ENCODE assay signal across 29 cellular contexts in the genomic region with DNA sequence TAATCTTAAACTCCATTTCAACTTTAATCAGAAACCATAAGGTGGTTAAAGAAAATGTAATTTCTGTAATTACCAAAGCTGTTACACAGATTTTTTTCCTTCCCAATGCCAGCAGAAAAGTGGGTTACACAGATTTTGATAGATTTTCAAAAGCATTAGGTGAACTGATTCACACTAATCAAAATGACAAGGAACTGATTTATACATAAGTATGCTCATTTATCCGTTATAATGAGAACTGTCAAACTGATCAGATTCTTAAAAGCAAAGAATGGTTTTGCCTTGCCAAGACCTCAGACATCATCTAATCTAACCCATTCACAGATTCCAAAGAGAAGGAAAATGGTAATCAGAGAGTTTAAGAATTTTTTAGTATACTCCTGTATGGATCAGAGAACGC. TPM values are rescaled to one million over a fixed set of nuclear protein-coding genes. Genes with fewer than 3 reads are reported as not detected.
DNase-seq lines count a peak whose midpoint lies in the region; ATAC-seq, FAIRE-seq and TF ChIP-seq lines count a peak whose summit lies in the region.
"Had no signal": no experiment of that assay in that cellular context is flagged by ENCODE, and none has a peak within 500 bp of the region (broad histone marks: within the 10 kb centered on the region; RNA-seq: fewer than 3 reads in every experiment).

No MANE protein-coding gene starts in this region.

- H3K9me3 Mint-ChIP-seq in astrocyte (ENCODE audit: unreplicated experiment), result no peaks in the 10 kb centered on the region
- H3K9me3 Mint-ChIP-seq: activated T-cell treated with anti-CD3 and anti-CD28 coated beads, Interleukin-2, amount 50 U/mL, for 4 hours; CD4-positive, CD25-positive, alpha-beta regulatory T cell; T-helper 1 cell treated with Interleukin-12 subunit alpha and Interleukin-12 subunit beta and Interleukin-4 antibody, amounts not matched to agents 30 μg/mL and 1 μg/mL, for 36 hours had no signal

- no peak for DNase-seq in BE2C
- no peak for DNase-seq in astrocyte (ENCODE audit: low read depth)
- DNase-seq in fibroblast of the aortic adventitia (ENCODE audit: low read depth), result no peak
- DNase-seq in smooth muscle cell (lab: John Stamatoyannopoulos, UW; ENCODE audit: unreplicated experiment), result no peak
- no peak for DNase-seq in Right ventricle myocardium superior
- no peak for DNase-seq in DMS79 treated with DMSO at 0.1 percent for 48 hours (lab: John Stamatoyannopoulos, UW)
- no peak for DNase-seq in Karpas-422
- DNase-seq in DMS79 (lab: John Stamatoyannopoulos, UW), result no peak
- DNase-seq: activated CD4-positive, alpha-beta T cell treated with anti-CD3 and anti-CD28 coated beads for 36 hours; activated CD8-positive, alpha-beta memory T cell treated with anti-CD3 and anti-CD28 coated beads for 24 hours; activated naive CD4-positive, alpha-beta T cell treated with anti-CD3 and anti-CD28 coated beads, Interleukin-2, amount 50 U/mL, for 16 hours; activated T-cell treated with anti-CD3 and anti-CD28 coated beads, Interleukin-2, amount 50 U/mL, for 4 hours; aorta; CD4-positive, CD25-positive, alpha-beta regulatory T cell; cerebellar nuclear complex; DMS153; Kasumi-1; kidney glomerular epithelial cell; NCI-H1092; NCI-H2081; nucleus accumbens; SIG-M5; stimulated activated CD4-positive, alpha-beta T cell treated with anti-CD3 and anti-CD28 coated beads, Interleukin-12 subunit alpha, Interleukin-12 subunit beta, amount 100 ng/mL, for 4 hours; stimulated activated CD4-positive, alpha-beta T cell treated with anti-CD3 and anti-CD28 coated beads, Interleukin-4, amount 100 ng/mL, for 4 hours; stimulated activated naive CD8-positive, alpha-beta T cell treated with anti-CD3 and anti-CD28 coated beads, Interleukin-15, Interleukin-2, amounts not matched to agents 100 U/mL and 50 U/mL, for 24 hours; transverse colon had no signal

- H3K4me1 ChIP-seq in BE2C, result peaks cover 4% of the 10 kb centered on the region
- peaks cover 33% of the 10 kb centered on the region for H3K4me1 ChIP-seq in astrocyte (ENCODE audit: insufficient read depth, low read length)
- peaks cover 7% of the 10 kb centered on the region for H3K4me1 ChIP-seq in smooth muscle cell (ENCODE audit: low read depth)
- H3K4me1 ChIP-seq in Karpas-422 (ENCODE audit: low read length), result peaks cover 15% of the 10 kb centered on the region

- ATAC-seq in Right ventricle myocardium superior (ENCODE audit: poor library complexity), result no peak
- ATAC-seq: activated CD4-positive, alpha-beta T cell treated with anti-CD3 and anti-CD28 coated beads for 36 hours; activated T-cell treated with anti-CD3 and anti-CD28 coated beads, Interleukin-2, amount 50 U/mL, for 4 hours; stimulated activated naive CD8-positive, alpha-beta T cell treated with anti-CD3 and anti-CD28 coated beads, Interleukin-15, Interleukin-2, amounts not matched to agents 100 U/mL and 50 U/mL, for 24 hours had no signal

- no peaks in the 10 kb centered on the region for H3K9me2 ChIP-seq in Karpas-422 (replicated peaks; ENCODE audit: insufficient read depth, low read length)

- H3K4me2 ChIP-seq in astrocyte (ENCODE audit: low read length) (peak overlapping the region; percentile 74), smooth muscle cell (peak overlapping the region; percentile 65), Karpas-422 (ENCODE audit: low read depth, low read length, poor library complexity, severe bottlenecking) (no peak overlapping the region)

- H3K9me3 ChIP-seq in BE2C (no peaks in the 10 kb centered on the region), astrocyte (ENCODE audit: insufficient read depth, low read depth, low read length) (no peaks in the 10 kb centered on the region), smooth muscle cell (replicated peaks; ENCODE audit: low read depth) (no peaks in the 10 kb centered on the region), Karpas-422 (ENCODE audit: low read length) (no peaks in the 10 kb centered on the region)
- H3K9me3 ChIP-seq: HAP-1, transverse colon had no signal

- H3F3A ChIP-seq in smooth muscle cell (ENCODE audit: low read depth), result no peaks in the 10 kb centered on the region

- no peaks in the 10 kb centered on the region for H3K36me3 ChIP-seq in BE2C
- peaks cover 17% of the 10 kb centered on the region for H3K36me3 ChIP-seq in astrocyte (ENCODE audit: insufficient read depth, low read length)
- H3K36me3 ChIP-seq in smooth muscle cell (ENCODE audit: low read depth), result no peaks in the 10 kb centered on the region
- H3K36me3 ChIP-seq in Karpas-422 (ENCODE audit: insufficient read depth, low read length), result peaks cover 8% of the 10 kb centered on the region; the same call in 1 of the 2 replicates

- TF ChIP-seq CTCF in BE2C (IDR thresholded peaks at IDR 0.05; ENCODE audit: low read depth, low read length) (no peak), astrocyte (IDR thresholded peaks at IDR 0.05; ENCODE audit: insufficient read depth, low read depth, low read length) (no peak), fibroblast of the aortic adventitia (IDR thresholded peaks at IDR 0.05; ENCODE audit: insufficient read depth, low read length) (no peak), smooth muscle cell (IDR thresholded peaks at IDR 0.05; ENCODE audit: borderline replicate concordance, insufficient read depth, poor library complexity, severe bottlenecking) (no peak)

- H3K27me3 Mint-ChIP-seq in astrocyte (ENCODE audit: low read depth, unreplicated experiment), result no peaks in the 10 kb centered on the region
- H3K27me3 Mint-ChIP-seq: activated CD4-positive, alpha-beta T cell treated with anti-CD3 and anti-CD28 coated beads for 36 hours; CD4-positive, CD25-positive, alpha-beta regulatory T cell had no signal

- H2AFZ ChIP-seq in astrocyte (ENCODE audit: low read depth, low read length) (no peak overlapping the region), smooth muscle cell (ENCODE audit: low read depth) (no peak overlapping the region), Karpas-422 (ENCODE audit: low read length) (no peak overlapping the region)

- WGBS in smooth muscle cell (ENCODE audit: low lambda C conversion rate), result 95% methylated on average over 2 of the region's 2 CpGs

- H4K20me1 ChIP-seq in astrocyte (ENCODE audit: insufficient read depth, low read length) (peaks cover 43% of the 10 kb centered on the region), smooth muscle cell (ENCODE audit: low read depth) (peaks cover 93% of the 10 kb centered on the region), Karpas-422 (ENCODE audit: insufficient read depth, low read depth, low read length) (no peaks in the 10 kb centered on the region)

- H3K4me3 Mint-ChIP-seq in astrocyte (ENCODE audit: unreplicated experiment), result peak overlapping the region; percentile 5
- H3K4me3 Mint-ChIP-seq: activated CD4-positive, alpha-beta T cell treated with anti-CD3 and anti-CD28 coated beads for 36 hours; activated T-cell treated with anti-CD3 and anti-CD28 coated beads, Interleukin-2, amount 50 U/mL, for 4 hours; T-helper 1 cell treated with Interleukin-12 subunit alpha and Interleukin-12 subunit beta and Interleukin-4 antibody, amounts not matched to agents 30 μg/mL and 1 μg/mL, for 36 hours had no signal

- peaks cover 22% of the 10 kb centered on the region for H3K4me1 Mint-ChIP-seq in astrocyte (ENCODE audit: low read depth, unreplicated experiment)

- H3K36me3 Mint-ChIP-seq in astrocyte (ENCODE audit: low read depth, unreplicated experiment), result no peaks in the 10 kb centered on the region
- H3K36me3 Mint-ChIP-seq: CD4-positive, CD25-positive, alpha-beta regulatory T cell had no signal

- no peaks in the 10 kb centered on the region for H3K27me3 ChIP-seq in BE2C
- H3K27me3 ChIP-seq in astrocyte (ENCODE audit: insufficient read depth, low read length), result no peaks in the 10 kb centered on the region
- H3K27me3 ChIP-seq in smooth muscle cell (ENCODE audit: low read depth), result no peaks in the 10 kb centered on the region
- no peaks in the 10 kb centered on the region for H3K27me3 ChIP-seq in Karpas-422 (ENCODE audit: low read length)
- H3K27me3 ChIP-seq: transverse colon had no signal

- H3K4me3 ChIP-seq in BE2C (ENCODE audit: low read depth, low read length), result peak overlapping the region; percentile 37
- peak overlapping the region; percentile 14 for H3K4me3 ChIP-seq in astrocyte (ENCODE audit: insufficient read depth, low read depth, low read length)
- peak overlapping the region; percentile 1 for H3K4me3 ChIP-seq in fibroblast of the aortic adventitia (ENCODE audit: low read depth, low read length)
- no peak overlapping the region for H3K4me3 ChIP-seq in smooth muscle cell
- H3K4me3 ChIP-seq in Karpas-422 (ENCODE audit: low read length), result no peak overlapping the region
- H3K4me3 ChIP-seq: HAP-1, lung, transverse colon had no signal

- FAIRE-seq in astrocyte (lab: Jason Lieb, UNC), result no peak

- H3K27ac ChIP-seq in astrocyte (ENCODE audit: low read depth, low read length) (peak overlapping the region; percentile 90), smooth muscle cell (ENCODE audit: low read depth) (peak overlapping the region; percentile 67), Karpas-422 (ENCODE audit: low read length) (no peak overlapping the region)

- H3K9ac ChIP-seq in astrocyte (ENCODE audit: low read length) (peak overlapping the region; percentile 72), smooth muscle cell (ENCODE audit: low read depth) (peak overlapping the region; percentile 44), Karpas-422 (ENCODE audit: low read length) (no peak overlapping the region)

- peaks cover 96% of the 10 kb centered on the region for H3K79me2 ChIP-seq in astrocyte (ENCODE audit: insufficient read depth, low read length)
- H3K79me2 ChIP-seq in smooth muscle cell (ENCODE audit: low read depth), result peaks cover 100% of the 10 kb centered on the region
- H3K79me2 ChIP-seq in Karpas-422 (ENCODE audit: low read length), result peaks cover 47% of the 10 kb centered on the region

- H3K27ac Mint-ChIP-seq in astrocyte (ENCODE audit: unreplicated experiment), result peak overlapping the region; percentile 41
- H3K27ac Mint-ChIP-seq: activated CD4-positive, alpha-beta T cell treated with anti-CD3 and anti-CD28 coated beads for 36 hours; CD4-positive, CD25-positive, alpha-beta regulatory T cell; T-helper 1 cell treated with Interleukin-12 subunit alpha and Interleukin-12 subunit beta and Interleukin-4 antibody, amounts not matched to agents 30 μg/mL and 1 μg/mL, for 36 hours had no signal

- intact Hi-C loops in Right ventricle myocardium superior (cut with DNase I), result no loop called here

RNA-seq across cellular contexts. Expression of gene UGDH, which starts 5.2 kb away (rescaled TPM):
- 8.6 TPM for polyA plus RNA-seq in BE2C (2012; ENCODE audit: insufficient read depth, insufficient read length, low read depth)
- total RNA-seq in astrocyte, result 111 and 114 TPM in 2 replicates
- 194 and 361 TPM in 2 replicates for total RNA-seq in fibroblast of the aortic adventitia (ENCODE audit: low replicate concordance)
- total RNA-seq in smooth muscle cell, result 98.0 and 107 TPM in 2 replicates
- polyA plus RNA-seq in smooth muscle cell, result 88.8 and 128 TPM in 2 replicates
- 14.2 TPM for total RNA-seq in Right ventricle myocardium superior
- total RNA-seq in Karpas-422 (2014; rRNA removed; shearing (Covaris generic); ENCODE audit: low replicate concordance), result 10.3 and 10.9 TPM in 2 replicates

Comparison
In these comparisons a context has a peak if more than half of its experiments do, and no peak if none do; other contexts are left out.
1. H3K4me3 ChIP-seq: peak in BE2C (single experiment), astrocyte (single experiment) and fibroblast of the aortic adventitia (single experiment); none in smooth muscle cell (single experiment) and Karpas-422 (single experiment).